ENCODE assay signal across 1 cellular context in the genomic region with DNA sequence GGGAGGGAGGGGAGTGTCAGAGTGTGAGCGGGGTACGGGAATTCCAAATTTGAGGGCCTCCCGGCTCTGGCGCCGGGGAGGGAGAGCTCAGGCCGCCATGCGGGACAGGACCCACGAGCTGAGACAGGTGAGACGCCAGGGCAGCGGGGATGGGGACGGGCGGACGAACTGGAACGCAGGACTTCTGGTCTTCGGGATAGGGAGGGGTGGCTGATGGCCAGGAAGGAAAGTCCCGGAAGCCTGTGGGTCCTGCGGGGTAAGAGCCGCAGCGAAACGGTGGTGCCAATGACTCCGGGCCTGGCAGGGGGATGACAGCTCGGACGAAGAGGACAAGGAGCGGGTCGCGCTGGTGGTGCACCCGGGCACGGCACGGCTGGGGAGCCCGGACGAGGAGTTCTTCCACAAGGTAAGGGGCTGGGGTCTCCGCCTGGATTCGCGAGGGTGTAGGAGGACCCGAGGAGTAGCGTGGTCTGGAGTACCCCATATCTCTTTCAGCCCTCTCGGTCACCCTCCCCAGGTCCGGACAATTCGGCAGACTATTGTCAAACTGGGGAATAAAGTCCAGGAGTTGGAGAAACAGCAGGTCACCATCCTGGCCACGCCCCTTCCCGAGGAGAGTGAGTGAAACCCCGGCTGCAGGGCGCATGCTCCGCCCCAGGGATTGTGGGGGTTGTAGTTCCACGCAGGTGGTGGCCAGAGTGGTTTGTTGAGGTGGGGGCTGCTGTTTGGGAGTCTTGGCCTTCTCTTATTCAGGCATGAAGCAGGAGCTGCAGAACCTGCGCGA.
A peak's percentile ranks its signal among the peaks of the same experiment; 100 is the strongest.
TF ChIP-seq lines count a peak whose summit lies in the region.

No MANE protein-coding gene starts in this region.

TF ChIP-seq in A549, 52 proteins besides CTCF, POLR2A, EP300 and RAD21:
- no peak for TF ChIP-seq ESRRA (IDR thresholded peaks at IDR 0.05; ENCODE audit: borderline replicate concordance, low read length)
- TF ChIP-seq HOXB13 (CRISPR knock-in tag; IDR thresholded peaks at IDR 0.05; ENCODE audit: low read depth) = no peak
- no peak for TF ChIP-seq E2F6 (IDR thresholded peaks at IDR 0.05; ENCODE audit: borderline replicate concordance, low read depth)
- TF ChIP-seq KDM1A (IDR thresholded peaks at IDR 0.05; ENCODE audit: low read depth) = no peak
- 0 out of 2 replicates have a peak, but pooled peaks have one; percentile 18 for TF ChIP-seq MYC (IDR thresholded peaks at IDR 0.05; ENCODE audit: borderline replicate concordance, low read length)
- TF ChIP-seq MAFK (IDR thresholded peaks at IDR 0.05; ENCODE audit: partially characterized antibody) = no peak
